In the genomic region with DNA sequence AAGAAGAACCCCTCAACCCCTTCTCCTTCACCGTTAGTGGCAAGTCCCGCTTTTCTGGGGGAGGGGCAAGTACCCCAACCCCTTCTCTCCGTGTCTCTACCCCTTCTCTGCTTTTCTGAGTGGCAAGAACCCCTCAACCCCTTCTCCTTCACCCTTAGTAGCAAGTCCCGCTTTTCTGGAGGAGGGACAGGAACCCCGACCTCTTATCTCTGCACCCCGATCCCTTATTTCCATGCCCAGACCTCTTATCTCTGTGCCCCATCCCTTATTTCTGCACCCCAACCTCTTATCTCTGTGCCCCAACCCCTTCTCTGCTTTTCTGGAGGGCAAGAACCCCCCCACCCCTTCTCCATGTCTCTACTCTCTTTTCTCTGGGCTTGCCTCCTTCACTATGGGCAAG, we compare ENCODE assay signal across 4 cellular contexts. TPM values are rescaled to one million over a fixed set of nuclear protein-coding genes. Genes with fewer than 3 reads are reported as not detected.
"Had no signal": no experiment of that assay in that cellular context is flagged by ENCODE, and none has a peak within 500 bp of the region (broad histone marks: within the 10 kb centered on the region; RNA-seq: fewer than 3 reads in every experiment).

No MANE protein-coding gene starts in this region.

RNA-seq across cellular contexts. Expression of a gene that starts 6.2 kb away (rescaled TPM):
- total RNA-seq: LHCN-M2, MCF 10A had no signal

RNA-seq across cellular contexts. Expression of a gene that starts 22.8 kb away (rescaled TPM):
- total RNA-seq: LHCN-M2, M059J, NCI-H460 had no signal

RNA-seq across cellular contexts. Expression of a gene that starts 38.5 kb away (rescaled TPM):
- total RNA-seq: LHCN-M2, M059J, NCI-H460 had no signal
